12 cellular contexts compared by ENCODE assay signal in genomic region chr1:207711285-207711684, GRCh38. TPM values are rescaled to one million over a fixed set of nuclear protein-coding genes. Genes with fewer than 3 reads are reported as not detected.
DNase-seq lines count a peak whose midpoint lies in the region; TF ChIP-seq lines count a peak whose summit lies in the region.
"Had no signal": no experiment of that assay in that cellular context is flagged by ENCODE, and none has a peak within 500 bp of the region (broad histone marks: within the 10 kb centered on the region; RNA-seq: fewer than 3 reads in every experiment).

No MANE protein-coding gene starts in this region.

- H3K27ac ChIP-seq in neural progenitor cell, result no peak overlapping the region
- H3K27ac ChIP-seq: upper lobe of left lung had no signal

- H3K9me3 Mint-ChIP-seq in neural progenitor cell, result peaks cover 7% of the 10 kb centered on the region
- H3K9me3 Mint-ChIP-seq: dendritic cell treated with granulocyte-macrophage colony-stimulating factor and Interleukin-4, amounts not matched to agents 40 ng/mL and 50 ng/mL, for 4 days had no signal

- no peaks in the 10 kb centered on the region for H4K20me1 ChIP-seq in neural progenitor cell (ENCODE audit: low read depth)

- no peak overlapping the region for H3K4me3 Mint-ChIP-seq in neural progenitor cell
- H3K4me3 Mint-ChIP-seq: dendritic cell treated with granulocyte-macrophage colony-stimulating factor and Interleukin-4, amounts not matched to agents 40 ng/mL and 50 ng/mL, for 4 days had no signal

- no peaks in the 10 kb centered on the region for H3K27me3 ChIP-seq in neural progenitor cell
- H3K27me3 ChIP-seq: upper lobe of left lung had no signal

- H3K4me1 ChIP-seq in neural progenitor cell, result no peaks in the 10 kb centered on the region
- H3K4me1 ChIP-seq: upper lobe of left lung had no signal

- peak; percentile 37 for DNase-seq in DMS 273 (lab: John Stamatoyannopoulos, UW; ENCODE audit: unreplicated experiment)
- no peak for DNase-seq in DMS 273 treated with DMSO at 0.1 percent for 48 hours (lab: John Stamatoyannopoulos, UW)
- peak; percentile 18 for DNase-seq in NCI-H226
- peak; percentile 20 for DNase-seq in dermis blood vessel endothelial cell
- DNase-seq in neural progenitor cell (ENCODE audit: low spot score), result peak; percentile 2
- DNase-seq in stimulated activated naive CD4-positive, alpha-beta T cell treated with Interleukin-2 at 50 U/mL for 16 hours (lab: John Stamatoyannopoulos, UW), result no peak
- DNase-seq in stimulated activated naive CD4-positive, alpha-beta T cell (lab: John Stamatoyannopoulos, UW), result no peak
- DNase-seq in stimulated activated CD4-positive, alpha-beta T cell treated with anti-CD3 and anti-CD28 coated beads, Interleukin-4, amount 100 ng/mL, for 4 hours, result no peak
- DNase-seq: 8988T, NCI-H2081 treated with DMSO at 0.1 percent for 48 hours, upper lobe of left lung had no signal

- peaks cover 4% of the 10 kb centered on the region for H3K27me3 Mint-ChIP-seq in neural progenitor cell (ENCODE audit: insufficient read depth, low read depth)
- H3K27me3 Mint-ChIP-seq: dendritic cell treated with granulocyte-macrophage colony-stimulating factor and Interleukin-4, amounts not matched to agents 40 ng/mL and 50 ng/mL, for 4 days had no signal

- H3K4me2 ChIP-seq in neural progenitor cell, result no peak overlapping the region

- H3F3A ChIP-seq in neural progenitor cell (ENCODE audit: low read depth), result no peaks in the 10 kb centered on the region

- H3K4me3 ChIP-seq in neural progenitor cell, result no peak overlapping the region
- H3K4me3 ChIP-seq: upper lobe of left lung had no signal

- peaks cover 10% of the 10 kb centered on the region for H3K4me1 Mint-ChIP-seq in neural progenitor cell

- no peaks in the 10 kb centered on the region for H3K36me3 ChIP-seq in neural progenitor cell
- H3K36me3 ChIP-seq: upper lobe of left lung had no signal

- no peak overlapping the region for H3K27ac Mint-ChIP-seq in neural progenitor cell
- H3K27ac Mint-ChIP-seq: dendritic cell treated with granulocyte-macrophage colony-stimulating factor and Interleukin-4, amounts not matched to agents 40 ng/mL and 50 ng/mL, for 4 days had no signal

- no peaks in the 10 kb centered on the region for H3K36me3 Mint-ChIP-seq in neural progenitor cell

- no peak overlapping the region for H2AFZ ChIP-seq in neural progenitor cell (replicated peaks)

- no peak for TF ChIP-seq CTCF in neural progenitor cell (IDR thresholded peaks at IDR 0.05)

- no peak overlapping the region for H3K9ac ChIP-seq in neural progenitor cell

- H3K79me2 ChIP-seq in neural progenitor cell (ENCODE audit: low read depth), result no peaks in the 10 kb centered on the region

- no peaks in the 10 kb centered on the region for H3K9me3 ChIP-seq in neural progenitor cell (ENCODE audit: low read depth)
- H3K9me3 ChIP-seq: upper lobe of left lung had no signal

RNA-seq across cellular contexts. Expression of gene CD46, which starts 40.6 kb away (rescaled TPM):
- 122 and 176 TPM in 2 replicates for total RNA-seq in dermis blood vessel endothelial cell
- 112 and 186 TPM in 2 replicates for total RNA-seq in neural progenitor cell (ENCODE audit: low replicate concordance)

Comparison
In these comparisons a context has a peak if more than half of its experiments do, and no peak if none do; other contexts are left out.
1. DNase-seq: peak in DMS 273 (single experiment), NCI-H226 (single experiment), dermis blood vessel endothelial cell (single experiment) and neural progenitor cell (single experiment); none in DMS 273 treated with DMSO at 0.1 percent for 48 hours (single experiment), stimulated activated naive CD4-positive, alpha-beta T cell treated with Interleukin-2 at 50 U/mL for 16 hours (single experiment), stimulated activated naive CD4-positive, alpha-beta T cell (0 of 6) and stimulated activated CD4-positive, alpha-beta T cell treated with anti-CD3 and anti-CD28 coated beads, Interleukin-4, amount 100 ng/mL, for 4 hours (0 of 2).